Comparison of ENCODE assay signal across 19 cellular contexts in the genomic region with DNA sequence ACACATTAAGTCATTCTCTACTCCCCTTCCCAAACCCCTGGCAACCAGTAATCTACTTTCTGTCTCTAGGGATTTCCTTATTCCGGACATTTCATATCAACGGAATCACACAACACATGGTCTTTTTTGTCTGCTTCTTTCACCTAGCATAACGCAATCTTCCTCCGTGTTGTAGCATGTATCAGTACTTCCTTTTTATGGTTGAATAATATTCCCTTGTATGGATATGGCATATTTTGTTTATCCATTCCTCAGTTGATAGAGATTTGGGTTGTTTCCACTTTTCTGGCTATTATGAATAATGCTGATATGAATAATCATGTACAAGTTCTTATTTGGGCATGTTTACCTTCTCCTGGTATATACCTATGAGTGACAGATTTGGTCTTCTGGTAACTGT.
"Had no signal": no experiment of that assay in that cellular context is flagged by ENCODE, and none has a peak within 500 bp of the region (broad histone marks: within the 10 kb centered on the region; RNA-seq: fewer than 3 reads in every experiment).

No MANE protein-coding gene starts in this region.

- H3K4me3 Mint-ChIP-seq: nephron had no signal

- H3K27ac ChIP-seq: epithelial cell of prostate, esophagus muscularis mucosa, gastrocnemius medialis, heart right ventricle, psoas muscle, spleen had no signal

- H3K27ac Mint-ChIP-seq: nephron; stimulated activated naive B cell treated with anti-CD40 and anti-IgM and Interleukin-4, amounts not matched to agents 10 μg/mL and 1 μg/mL and 100 μg/mL, for 72 hours had no signal

- H3K36me3 ChIP-seq: gastrocnemius medialis had no signal

- H3K27me3 ChIP-seq: esophagus muscularis mucosa, gastrocnemius medialis, heart right ventricle, spleen had no signal

- H3K4me1 Mint-ChIP-seq: nephron had no signal

- H3K9me3 ChIP-seq: esophagus muscularis mucosa, gastrocnemius medialis, heart right ventricle, psoas muscle, spleen had no signal

- DNase-seq: effector memory CD4-positive, alpha-beta T cell; gastrocnemius medialis; heart right ventricle; hypothalamus; islet precursor cell; mammary epithelial cell; psoas muscle; retina; spleen; stimulated activated CD4-positive, alpha-beta T cell treated with anti-CD3 and anti-CD28 coated beads, Interleukin-15, amount 100 ng/mL, for 24 hours; stimulated activated CD4-positive, alpha-beta T cell treated with anti-CD3 and anti-CD28 coated beads, Interleukin-1b, Interleukin-23, amount 100 ng/mL, for 48 hours; stimulated activated CD4-positive, alpha-beta T cell treated with anti-CD3 and anti-CD28 coated beads, Interleukin-4, amount 100 ng/mL, for 24 hours; stimulated activated naive B cell treated with anti-CD40 and anti-IgM and Interleukin-4, amounts not matched to agents 10 μg/mL and 1 μg/mL and 100 μg/mL, for 72 hours; trophoblast cell had no signal

- H3K27me3 Mint-ChIP-seq: stimulated activated naive B cell treated with anti-CD40 and anti-IgM and Interleukin-4, amounts not matched to agents 10 μg/mL and 1 μg/mL and 100 μg/mL, for 72 hours had no signal

- H3K4me3 ChIP-seq: esophagus muscularis mucosa, gastrocnemius medialis, heart right ventricle, psoas muscle, spleen had no signal

- H3K9me3 Mint-ChIP-seq: nephron had no signal

- ATAC-seq: gastrocnemius medialis; heart right ventricle; left lobe of liver; psoas muscle; sciatic nerve; stimulated activated naive B cell treated with anti-CD40 and anti-IgM and Interleukin-4, amounts not matched to agents 10 μg/mL and 1 μg/mL and 100 μg/mL, for 72 hours had no signal

- H3K4me1 ChIP-seq: esophagus muscularis mucosa, gastrocnemius medialis, psoas muscle had no signal
